1 cellular context compared by ENCODE assay signal in the genomic region with DNA sequence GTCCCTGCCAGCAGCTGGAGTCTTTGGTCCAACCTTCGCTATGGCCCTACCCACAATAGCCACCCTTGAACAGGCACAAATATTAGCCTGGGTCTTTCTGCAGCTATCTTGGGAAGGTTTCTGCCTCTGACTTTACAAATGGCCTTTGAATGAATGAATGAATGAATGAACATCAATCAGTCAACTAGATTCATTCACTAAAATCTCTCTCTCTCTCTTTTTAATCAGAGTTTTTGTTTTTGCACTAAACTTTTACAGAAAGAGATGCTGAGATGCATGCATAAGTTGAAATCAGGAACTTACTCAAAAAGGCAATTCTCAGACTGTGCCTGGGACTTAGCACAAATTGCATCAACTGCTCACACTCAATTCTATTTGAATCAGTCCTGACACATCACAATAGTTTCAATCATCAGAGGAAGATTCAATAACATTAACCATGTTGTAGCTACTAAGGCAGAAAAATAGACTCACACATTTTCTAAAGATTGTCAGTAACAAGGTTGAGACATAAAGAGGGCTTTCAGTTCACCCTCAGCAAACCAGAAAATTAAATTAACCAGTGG.
TF ChIP-seq lines count a peak whose summit lies in the region.

No MANE protein-coding gene starts in this region.

TF ChIP-seq in GM12878, 131 proteins besides CTCF, POLR2A, EP300 and RAD21:
- TF ChIP-seq ZNF24 (IDR thresholded peaks at IDR 0.05) (peak; percentile 92), TBL1XR1 (IDR thresholded peaks at IDR 0.05; ENCODE audit: low read depth, low read length) (no peak)
